Comparison of ENCODE assay signal across 8 cellular contexts in the genomic region with DNA sequence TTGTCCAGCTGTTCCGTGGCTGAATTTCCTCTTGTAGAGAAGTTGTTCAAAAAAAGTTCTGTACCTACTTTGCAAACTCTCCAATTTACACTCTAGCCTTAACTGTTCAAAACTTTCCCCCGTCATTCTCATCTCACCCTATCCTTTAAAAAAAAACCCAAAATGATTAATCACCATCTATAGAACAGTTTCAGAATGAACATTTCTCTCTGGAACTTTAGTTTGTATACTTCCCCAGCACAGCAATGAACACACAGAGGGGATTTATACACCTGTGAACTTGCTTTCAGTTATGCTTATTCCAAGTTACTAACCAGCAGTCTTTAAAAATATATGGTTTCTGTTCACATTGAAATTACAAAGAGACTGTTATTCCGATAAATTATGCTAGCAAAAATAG. TPM values are rescaled to one million over a fixed set of nuclear protein-coding genes. Genes with fewer than 3 reads are reported as not detected.
DNase-seq lines count a peak whose midpoint lies in the region; ATAC-seq and TF ChIP-seq lines count a peak whose summit lies in the region.
"Had no signal": no experiment of that assay in that cellular context is flagged by ENCODE, and none has a peak within 500 bp of the region (broad histone marks: within the 10 kb centered on the region; RNA-seq: fewer than 3 reads in every experiment).

No MANE protein-coding gene starts in this region.

- H3K9me3 ChIP-seq in PC-9 (ENCODE audit: insufficient read depth, low read depth) = no peaks in the 10 kb centered on the region
- H3K9me3 ChIP-seq in smooth muscle cell (replicated peaks; ENCODE audit: low read depth) = no peaks in the 10 kb centered on the region

- peak overlapping the region; percentile 91; the same call in 1 of the 2 replicates for H2AFZ ChIP-seq in PC-9
- H2AFZ ChIP-seq in smooth muscle cell (ENCODE audit: low read depth) = no peak overlapping the region

- peak overlapping the region; percentile 76 for H3K9ac ChIP-seq in smooth muscle cell (ENCODE audit: low read depth)

- DNase-seq in GM20000 (ENCODE audit: low spot score) = peak; percentile 10
- DNase-seq in PC-9 = no peak
- DNase-seq in epithelial cell of prostate (ENCODE audit: low read depth, low spot score) = no peak
- no peak for DNase-seq in smooth muscle cell (lab: John Stamatoyannopoulos, UW; ENCODE audit: unreplicated experiment)
- no peak for DNase-seq in ureter (ENCODE audit: low spot score)
- DNase-seq in NCI-H748 treated with DMSO at 0.1 percent for 48 hours (lab: John Stamatoyannopoulos, UW) = no peak
- DNase-seq: H7 had no signal

- H4K20me1 ChIP-seq in PC-9 (ENCODE audit: insufficient read depth) (no peaks in the 10 kb centered on the region), smooth muscle cell (ENCODE audit: low read depth) (no peaks in the 10 kb centered on the region)

- H3K4me3 ChIP-seq in PC-9 (peak overlapping the region; percentile 70), smooth muscle cell (peak overlapping the region; percentile 51)

- 78% methylated on average over 3 of the region's 3 CpGs for WGBS in smooth muscle cell (ENCODE audit: low lambda C conversion rate)

- H3F3A ChIP-seq in PC-9 (ENCODE audit: insufficient read depth, low read depth) = peaks cover 5% of the 10 kb centered on the region; the same call in 1 of the 2 replicates
- H3F3A ChIP-seq in smooth muscle cell (ENCODE audit: low read depth) = no peaks in the 10 kb centered on the region

- POLR2A ChIA-PET in PC-9 (lab: Charles Lee; ENCODE audit: unreplicated experiment) = no interaction called here

- peaks cover 12% of the 10 kb centered on the region; the same call in 1 of the 2 replicates for H3K79me2 ChIP-seq in PC-9 (ENCODE audit: low read depth)
- no peaks in the 10 kb centered on the region for H3K79me2 ChIP-seq in smooth muscle cell (ENCODE audit: low read depth)

- H3K27ac ChIP-seq in PC-9 = peak overlapping the region; percentile 77
- H3K27ac ChIP-seq in epithelial cell of prostate = peak overlapping the region; percentile 88
- peak overlapping the region; percentile 91 for H3K27ac ChIP-seq in smooth muscle cell (ENCODE audit: low read depth)

- H3K9me2 ChIP-seq in PC-9 (ENCODE audit: insufficient read depth) = no peaks in the 10 kb centered on the region

- H3K27me3 ChIP-seq in PC-9 (ENCODE audit: insufficient read depth, low read depth) = no peaks in the 10 kb centered on the region
- H3K27me3 ChIP-seq in smooth muscle cell (ENCODE audit: low read depth) = no peaks in the 10 kb centered on the region

- peak overlapping the region; percentile 87 for H3K4me2 ChIP-seq in PC-9
- H3K4me2 ChIP-seq in smooth muscle cell = peak overlapping the region; percentile 77

- H3K4me1 ChIP-seq in PC-9 (replicated peaks; ENCODE audit: insufficient read depth) = peaks cover 30% of the 10 kb centered on the region
- peaks cover 4% of the 10 kb centered on the region for H3K4me1 ChIP-seq in smooth muscle cell (ENCODE audit: low read depth)

- no peak for ATAC-seq in HG03521 (IDR thresholded peaks at IDR 0.05; ENCODE audit: unreplicated experiment)

- CTCF ChIA-PET in PC-9 (lab: Charles Lee) = interaction anchor here (0.9 kb wide), 1 partner anchor 522 kb away, joined by 3 read pairs; no protein-coding TSS in a partner anchor

- no peak for TF ChIP-seq CTCF in GM20000 (IDR thresholded peaks at IDR 0.05; ENCODE audit: extremely low read depth, missing control alignments)
- no peak for TF ChIP-seq CTCF in PC-9 (conservative IDR thresholded peaks at IDR 0.05)
- no peak for TF ChIP-seq CTCF in smooth muscle cell (IDR thresholded peaks at IDR 0.05; ENCODE audit: borderline replicate concordance, insufficient read depth, poor library complexity, severe bottlenecking)

- intact Hi-C loops in PC-9 (cut with micrococcal nuclease; ENCODE audit: unreplicated experiment) = loop anchor here (2.0 kb wide), 1 partner anchor 376 kb away; a partner anchor contains a TSS

- no TSS peak for BruUV-seq in PC-9 (replicated peaks; lab: Mats Ljungman, UMichigan)

- no peaks in the 10 kb centered on the region for H3K36me3 ChIP-seq in PC-9 (ENCODE audit: low read depth)
- no peaks in the 10 kb centered on the region for H3K36me3 ChIP-seq in smooth muscle cell (ENCODE audit: low read depth)

RNA-seq across cellular contexts. Expression of a gene that starts 1.2 kb away (rescaled TPM):
- 17.1 and 18.8 TPM in 2 replicates for total RNA-seq in PC-9 (2021)
- 14.8 and 21.5 TPM in 2 replicates for total RNA-seq in smooth muscle cell
- 14.6 and 15.8 TPM in 2 replicates for polyA plus RNA-seq in smooth muscle cell
- total RNA-seq in ureter = 29.5 TPM
